ENCODE assay signal across 16 cellular contexts in the genomic region with DNA sequence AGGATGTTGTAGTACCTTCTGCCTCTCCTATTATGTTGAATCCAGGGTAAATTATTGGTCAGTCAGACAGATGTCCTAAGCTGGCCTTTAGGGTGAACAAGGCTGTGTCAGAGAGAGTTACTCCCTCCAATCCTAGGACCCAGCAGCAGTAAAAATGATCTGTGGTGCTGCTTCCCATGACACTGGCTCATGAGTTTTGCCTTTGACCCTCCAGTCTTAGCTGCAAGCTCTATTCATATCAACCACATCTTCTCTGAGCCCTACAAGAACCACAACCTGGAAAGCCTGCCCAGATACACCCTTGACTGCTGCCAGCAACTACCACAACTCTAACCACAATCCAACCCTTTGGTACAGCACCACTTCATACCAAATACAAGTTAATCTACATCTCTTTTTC. TPM values are rescaled to one million over a fixed set of nuclear protein-coding genes. Genes with fewer than 3 reads are reported as not detected.
DNase-seq lines count a peak whose midpoint lies in the region; ATAC-seq and TF ChIP-seq lines count a peak whose summit lies in the region.
"Had no signal": no experiment of that assay in that cellular context is flagged by ENCODE, and none has a peak within 500 bp of the region (broad histone marks: within the 10 kb centered on the region; RNA-seq: fewer than 3 reads in every experiment).

No MANE protein-coding gene starts in this region.

- no peak overlapping the region for H3K27ac ChIP-seq in CD4-positive, alpha-beta memory T cell (ENCODE audit: low read depth, low read length)
- no peak overlapping the region for H3K27ac ChIP-seq in OCI-LY7 (ENCODE audit: low read depth, low read length, poor library complexity, severe bottlenecking)
- H3K27ac ChIP-seq: epithelial cell of prostate, ovary had no signal

- CTCF ChIA-PET in CD4-positive, alpha-beta memory T cell (lab: Charles Lee; ENCODE audit: partially characterized antibody): no interaction called here
- CTCF ChIA-PET in activated CD4-positive, alpha-beta memory T cell treated with anti-CD3 and anti-CD28 coated beads, Interleukin-2, amount 10 ng/mL, durations not matched to agents 7 days and 5 days (lab: Charles Lee): no interaction called here
- CTCF ChIA-PET in OCI-LY7 (lab: Charles Lee; ENCODE audit: unreplicated experiment): no interaction called here

- no peaks in the 10 kb centered on the region for H3K36me3 Mint-ChIP-seq in CD4-positive, alpha-beta memory T cell
- H3K36me3 Mint-ChIP-seq in activated CD4-positive, alpha-beta memory T cell treated with anti-CD3 and anti-CD28 coated beads, Interleukin-2, amount 10 ng/mL, durations not matched to agents 7 days and 5 days (ENCODE audit: low read depth): no peaks in the 10 kb centered on the region
- no peaks in the 10 kb centered on the region for H3K36me3 Mint-ChIP-seq in memory B cell

- H3K27me3 Mint-ChIP-seq in CD4-positive, alpha-beta memory T cell: no peaks in the 10 kb centered on the region
- no peaks in the 10 kb centered on the region for H3K27me3 Mint-ChIP-seq in activated CD4-positive, alpha-beta memory T cell treated with anti-CD3 and anti-CD28 coated beads, Interleukin-2, amount 10 ng/mL, durations not matched to agents 7 days and 5 days
- no peaks in the 10 kb centered on the region for H3K27me3 Mint-ChIP-seq in memory B cell

- H3K4me3 ChIP-seq in CD4-positive, alpha-beta memory T cell (ENCODE audit: low read length in 2 of 2): no peak overlapping the region
- no peak overlapping the region for H3K4me3 ChIP-seq in OCI-LY7 (ENCODE audit: low read depth, low read length, poor library complexity, severe bottlenecking)
- H3K4me3 ChIP-seq: ovary had no signal

- no peaks in the 10 kb centered on the region for H3K9me3 Mint-ChIP-seq in CD4-positive, alpha-beta memory T cell
- H3K9me3 Mint-ChIP-seq in activated CD4-positive, alpha-beta memory T cell treated with anti-CD3 and anti-CD28 coated beads, Interleukin-2, amount 10 ng/mL, durations not matched to agents 7 days and 5 days: no peaks in the 10 kb centered on the region
- no peaks in the 10 kb centered on the region for H3K9me3 Mint-ChIP-seq in memory B cell

- no peaks in the 10 kb centered on the region for H3K36me3 ChIP-seq in CD4-positive, alpha-beta memory T cell (ENCODE audit: insufficient read depth, low read length)
- H3K36me3 ChIP-seq in OCI-LY7 (ENCODE audit: insufficient read depth, low read length): no peaks in the 10 kb centered on the region
- H3K36me3 ChIP-seq: ovary had no signal

- no peaks in the 10 kb centered on the region for H3K9me2 ChIP-seq in OCI-LY7 (ENCODE audit: insufficient read depth, low read length)

- H3K27ac Mint-ChIP-seq in CD4-positive, alpha-beta memory T cell: no peak overlapping the region
- no peak overlapping the region for H3K27ac Mint-ChIP-seq in activated CD4-positive, alpha-beta memory T cell treated with anti-CD3 and anti-CD28 coated beads, Interleukin-2, amount 10 ng/mL, durations not matched to agents 7 days and 5 days
- H3K27ac Mint-ChIP-seq in memory B cell: no peak overlapping the region

- no TSS peak for BruUV-seq in OCI-LY7 (replicated peaks; lab: Mats Ljungman, UMichigan)

- H3K9me3 ChIP-seq in CD4-positive, alpha-beta memory T cell (ENCODE audit: control insufficient read depth in 1 of 2, low read length in 2 of 2): no peaks in the 10 kb centered on the region
- no peaks in the 10 kb centered on the region for H3K9me3 ChIP-seq in OCI-LY7 (ENCODE audit: low read length)
- H3K9me3 ChIP-seq: ovary had no signal

- H3K4me3 Mint-ChIP-seq in CD4-positive, alpha-beta memory T cell: peak overlapping the region in 2 of 8 donors; percentile 11 to 27
- H3K4me3 Mint-ChIP-seq in activated CD4-positive, alpha-beta memory T cell treated with anti-CD3 and anti-CD28 coated beads, Interleukin-2, amount 10 ng/mL, durations not matched to agents 7 days and 5 days: no peak overlapping the region
- no peak overlapping the region for H3K4me3 Mint-ChIP-seq in memory B cell

- no peaks in the 10 kb centered on the region for H3K27me3 ChIP-seq in CD4-positive, alpha-beta memory T cell (ENCODE audit: insufficient read depth, low read length)
- H3K27me3 ChIP-seq: ovary had no signal

- no peak overlapping the region for H3K4me2 ChIP-seq in OCI-LY7 (ENCODE audit: low read length)

- ATAC-seq in memory B cell (ENCODE audit: low read depth) (peak; percentile 41), GM19351 (IDR thresholded peaks at IDR 0.05; ENCODE audit: unreplicated experiment) (no peak), GM18520 (IDR thresholded peaks at IDR 0.05; ENCODE audit: unreplicated experiment) (no peak)

- TF ChIP-seq CTCF in OCI-LY7 (conservative IDR thresholded peaks at IDR 0.05; ENCODE audit: low read length): no peak

- POLR2A ChIA-PET in CD4-positive, alpha-beta memory T cell (lab: Charles Lee; ENCODE audit: partially characterized antibody): no interaction called here
- POLR2A ChIA-PET in activated CD4-positive, alpha-beta memory T cell treated with anti-CD3 and anti-CD28 coated beads, Interleukin-2, amount 10 ng/mL, durations not matched to agents 7 days and 5 days (lab: Charles Lee): no interaction called here
- POLR2A ChIA-PET in OCI-LY7 (lab: Charles Lee): no interaction called here

- H3K79me2 ChIP-seq in OCI-LY7 (ENCODE audit: insufficient read depth, low read depth, low read length): no peaks in the 10 kb centered on the region

- peak; percentile 25 to 41 (median 27) for DNase-seq in CD4-positive, alpha-beta memory T cell
- DNase-seq in HT1080 (ENCODE audit: low read depth) (peak; percentile 84), memory B cell (ENCODE audit: low spot score in 2 of 2) (no peak), OCI-LY7 (ENCODE audit: low spot score) (no peak), DMS79 (lab: John Stamatoyannopoulos, UW) (no peak)
- DNase-seq in activated CD4-positive, alpha-beta memory T cell treated with anti-CD3 and anti-CD28 coated beads, Interleukin-2, amount 10 ng/mL, durations not matched to agents 7 days and 5 days: peak; percentile 53
- DNase-seq: anterior cingulate cortex; EL; HCEC 1CT; kidney glomerular epithelial cell; NCI-H1417 treated with DMSO at 0.1 percent for 48 hours; NK-92 treated with Interleukin-12 subunit alpha and Interleukin-12 subunit beta, amount 100 ng/mL, for 24 hours; ovary had no signal

- peaks cover 7 to 15% (median 13%) of the 10 kb centered on the region in 4 donors for H3K4me1 Mint-ChIP-seq in CD4-positive, alpha-beta memory T cell
- H3K4me1 Mint-ChIP-seq in activated CD4-positive, alpha-beta memory T cell treated with anti-CD3 and anti-CD28 coated beads, Interleukin-2, amount 10 ng/mL, durations not matched to agents 7 days and 5 days: peaks cover 12% of the 10 kb centered on the region
- H3K4me1 Mint-ChIP-seq in memory B cell: no peaks in the 10 kb centered on the region

- intact Hi-C loops in CD4-positive, alpha-beta memory T cell (cut with micrococcal nuclease): no loop called here
- intact Hi-C loops in OCI-LY7 (cut with micrococcal nuclease; ENCODE audit: unreplicated experiment): no loop called here

- H2AFZ ChIP-seq in OCI-LY7 (ENCODE audit: low read length): no peak overlapping the region

- no peaks in the 10 kb centered on the region for H4K20me1 ChIP-seq in OCI-LY7 (ENCODE audit: insufficient read depth, low read length)

- H3K4me1 ChIP-seq in CD4-positive, alpha-beta memory T cell (ENCODE audit: insufficient read depth, low read length): peaks cover 6% of the 10 kb centered on the region
- H3K4me1 ChIP-seq in OCI-LY7 (ENCODE audit: insufficient read depth, low read length, poor library complexity, severe bottlenecking): no peaks in the 10 kb centered on the region

RNA-seq across cellular contexts. Expression of gene PHLDB2, which starts 27.2 kb away (rescaled TPM):
- 1 to 10 TPM; 7.9 to 8.5 TPM for total RNA-seq in CD4-positive, alpha-beta memory T cell
- 1 to 10 TPM; 2.8 to 7.7 TPM for polyA plus RNA-seq in CD4-positive, alpha-beta memory T cell
- total RNA-seq in HT1080 (2014; rRNA removed; shearing (Covaris generic)): 57.3 and 58.5 TPM in 2 replicates
- 56.8 and 73.4 TPM in 2 replicates for polyA plus RNA-seq in HT1080 (2015; cell fraction: cytosol; rRNA removed)
- 224 and 250 TPM in 2 replicates for polyA plus RNA-seq in HT1080 (2015; cell fraction: nucleus; rRNA removed)
- total RNA-seq in activated CD4-positive, alpha-beta memory T cell treated with anti-CD3 and anti-CD28 coated beads, Interleukin-2, amount 10 ng/mL, durations not matched to agents 7 days and 5 days: 1 to 10 TPM; 4.6 to 6.3 TPM
- 1.5 and 2.1 TPM in 2 replicates for total RNA-seq in OCI-LY7 (2014; rRNA removed; shearing (Covaris generic))
- 0.61 and 1.8 TPM in 2 replicates for total RNA-seq in OCI-LY7 (2022)

Comparison
In these comparisons a context has a peak if more than half of its experiments do, and no peak if none do; other contexts are left out.
1. DNase-seq: peak in CD4-positive, alpha-beta memory T cell (5 of 5), HT1080 (single experiment) and activated CD4-positive, alpha-beta memory T cell treated with anti-CD3 and anti-CD28 coated beads, Interleukin-2, amount 10 ng/mL, durations not matched to agents 7 days and 5 days (single experiment); none in memory B cell (0 of 2), OCI-LY7 (single experiment) and DMS79 (single experiment).